2 cellular contexts compared by ENCODE assay signal in the genomic region with DNA sequence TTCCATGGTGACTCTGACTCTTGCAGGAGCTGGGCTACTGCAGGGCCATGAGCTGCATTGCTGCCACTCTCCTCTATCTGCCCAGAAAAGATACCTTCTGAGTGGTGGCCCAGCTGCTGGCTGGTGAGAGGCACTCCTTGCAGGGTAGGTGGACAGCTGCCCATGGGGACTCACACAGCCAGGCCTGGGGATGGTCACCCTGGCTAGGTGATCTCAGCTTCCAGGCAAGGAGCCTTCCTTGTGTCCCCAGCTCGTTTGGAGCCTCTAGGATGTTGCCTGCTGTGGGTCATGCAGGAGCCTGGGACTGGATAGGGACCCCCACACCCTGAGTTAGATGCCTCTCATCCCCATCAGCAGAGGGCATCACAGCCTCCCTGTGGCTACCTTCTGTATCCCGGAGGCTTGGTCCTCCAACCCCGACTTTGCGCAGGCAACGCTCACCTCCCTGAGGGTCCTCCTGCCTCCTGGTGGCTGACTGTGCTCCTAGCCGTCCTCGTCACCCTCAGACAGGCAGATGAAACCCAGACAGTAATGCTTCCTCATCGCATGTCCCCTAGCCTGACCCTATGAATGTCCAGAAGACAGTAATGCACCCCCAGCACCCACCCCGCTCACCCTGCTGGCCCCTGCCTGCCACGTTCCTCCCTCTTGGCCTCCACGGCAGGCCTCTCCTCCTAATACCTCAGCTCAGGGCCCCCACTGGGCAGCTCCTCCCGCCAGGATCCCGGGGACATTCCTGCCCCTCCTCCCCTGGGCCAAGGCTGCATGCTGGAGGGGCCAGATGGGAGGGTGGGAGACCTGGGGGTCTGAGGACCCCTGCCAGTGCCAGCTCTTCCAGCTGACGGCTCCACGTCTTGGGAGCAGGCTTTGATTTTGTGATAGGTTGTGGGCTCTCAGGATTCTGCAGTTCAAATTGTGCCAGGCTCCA.
TF ChIP-seq lines count a peak whose summit lies in the region.

No MANE protein-coding gene starts in this region.

TF ChIP-seq in SK-N-SH, 30 proteins besides CTCF, POLR2A, EP300 and RAD21 (continued from another document):
- TF ChIP-seq REST (IDR thresholded peaks at IDR 0.05; ENCODE audit: low read depth, low read length) (no peak), EZH2phosphoT487 (IDR thresholded peaks at IDR 0.05; ENCODE audit: borderline replicate concordance, low read depth) (no peak), ZBTB33 (IDR thresholded peaks at IDR 0.05; ENCODE audit: borderline replicate concordance, low read depth) (no peak), RFX5 (IDR thresholded peaks at IDR 0.05; ENCODE audit: low read length) (no peak), RCOR1 (IDR thresholded peaks at IDR 0.05; ENCODE audit: low read length) (no peak), JUND (IDR thresholded peaks at IDR 0.05) (no peak), TCF12 (IDR thresholded peaks at IDR 0.05) (no peak), FOXJ3 (CRISPR knock-in tag; IDR thresholded peaks at IDR 0.05) (no peak), USF2 (IDR thresholded peaks at IDR 0.05; ENCODE audit: borderline replicate concordance, low read depth, low read length) (no peak)

TF ChIP-seq in SK-N-SH treated with all-trans-retinoic acid at 6 μM for 48 hours, 23 proteins besides CTCF, POLR2A, EP300 and RAD21 (continued from another document):
- no peak for TF ChIP-seq PPARA (CRISPR knock-in tag; IDR thresholded peaks at IDR 0.05; ENCODE audit: borderline replicate concordance)
- TF ChIP-seq, protein P1, sequence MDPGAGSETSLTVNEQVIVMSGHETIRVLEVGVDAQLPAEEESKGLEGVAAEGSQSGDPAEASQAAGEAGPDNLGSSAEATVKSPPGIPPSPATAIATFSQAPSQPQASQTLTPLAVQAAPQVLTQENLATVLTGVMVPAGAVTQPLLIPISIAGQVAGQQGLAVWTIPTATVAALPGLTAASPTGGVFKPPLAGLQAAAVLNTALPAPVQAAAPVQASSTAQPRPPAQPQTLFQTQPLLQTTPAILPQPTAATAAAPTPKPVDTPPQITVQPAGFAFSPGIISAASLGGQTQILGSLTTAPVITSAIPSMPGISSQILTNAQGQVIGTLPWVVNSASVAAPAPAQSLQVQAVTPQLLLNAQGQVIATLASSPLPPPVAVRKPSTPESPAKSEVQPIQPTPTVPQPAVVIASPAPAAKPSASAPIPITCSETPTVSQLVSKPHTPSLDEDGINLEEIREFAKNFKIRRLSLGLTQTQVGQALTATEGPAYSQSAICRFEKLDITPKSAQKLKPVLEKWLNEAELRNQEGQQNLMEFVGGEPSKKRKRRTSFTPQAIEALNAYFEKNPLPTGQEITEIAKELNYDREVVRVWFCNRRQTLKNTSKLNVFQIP (CRISPR knock-in tag; IDR thresholded peaks at IDR 0.05; ENCODE audit: borderline replicate concordance, low read depth): no peak
- no peak for TF ChIP-seq CSRNP3 (CRISPR knock-in tag; IDR thresholded peaks at IDR 0.05)
- no peak for TF ChIP-seq ZNF565 (CRISPR knock-in tag; conservative IDR thresholded peaks at IDR 0.05; ENCODE audit: low read depth)
- TF ChIP-seq BACH2 (CRISPR knock-in tag; IDR thresholded peaks at IDR 0.05; ENCODE audit: borderline replicate concordance): no peak
